ENCODE assay signal across 1 cellular context in the genomic region with DNA sequence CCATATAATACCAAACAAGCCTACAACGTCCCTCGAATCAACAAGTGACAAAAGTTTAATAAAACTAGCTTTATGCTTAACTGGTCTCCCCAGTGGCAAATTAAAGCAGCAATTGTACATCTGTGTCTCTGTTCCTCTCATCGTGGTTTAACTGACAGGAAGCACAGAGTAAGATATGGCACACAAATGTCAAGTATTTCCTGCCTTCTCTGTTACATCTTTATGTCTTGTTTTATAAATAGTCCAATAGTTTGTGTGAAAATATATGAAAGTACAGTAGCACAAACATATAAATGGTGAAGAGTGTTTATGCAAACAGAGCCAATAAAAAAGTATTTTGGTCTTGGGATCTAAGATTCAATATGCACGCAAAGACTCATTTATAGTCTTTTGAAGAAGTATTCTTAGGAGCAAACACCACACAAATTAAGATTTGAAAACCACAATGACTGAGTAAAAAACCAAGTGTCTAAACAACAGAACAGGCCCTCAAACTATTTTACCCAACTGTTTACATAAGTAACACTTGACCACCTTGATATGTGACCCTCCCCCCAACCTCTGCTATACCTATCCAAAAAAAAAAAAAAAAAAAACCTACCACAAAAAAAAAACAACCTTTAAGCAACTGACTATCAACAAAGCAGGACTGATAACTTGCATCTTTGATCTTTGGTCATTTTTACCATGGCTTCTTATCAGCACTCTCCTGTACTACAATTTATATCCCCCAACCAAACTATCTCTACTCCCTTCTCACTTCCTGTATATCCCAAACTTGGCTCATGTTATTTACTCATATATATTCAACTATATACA.
TF ChIP-seq lines count a peak whose summit lies in the region.

No MANE protein-coding gene starts in this region.

TF ChIP-seq in GM23338, 12 proteins besides CTCF, POLR2A, EP300 and RAD21 (continued from another document):
- TF ChIP-seq, protein P1, sequence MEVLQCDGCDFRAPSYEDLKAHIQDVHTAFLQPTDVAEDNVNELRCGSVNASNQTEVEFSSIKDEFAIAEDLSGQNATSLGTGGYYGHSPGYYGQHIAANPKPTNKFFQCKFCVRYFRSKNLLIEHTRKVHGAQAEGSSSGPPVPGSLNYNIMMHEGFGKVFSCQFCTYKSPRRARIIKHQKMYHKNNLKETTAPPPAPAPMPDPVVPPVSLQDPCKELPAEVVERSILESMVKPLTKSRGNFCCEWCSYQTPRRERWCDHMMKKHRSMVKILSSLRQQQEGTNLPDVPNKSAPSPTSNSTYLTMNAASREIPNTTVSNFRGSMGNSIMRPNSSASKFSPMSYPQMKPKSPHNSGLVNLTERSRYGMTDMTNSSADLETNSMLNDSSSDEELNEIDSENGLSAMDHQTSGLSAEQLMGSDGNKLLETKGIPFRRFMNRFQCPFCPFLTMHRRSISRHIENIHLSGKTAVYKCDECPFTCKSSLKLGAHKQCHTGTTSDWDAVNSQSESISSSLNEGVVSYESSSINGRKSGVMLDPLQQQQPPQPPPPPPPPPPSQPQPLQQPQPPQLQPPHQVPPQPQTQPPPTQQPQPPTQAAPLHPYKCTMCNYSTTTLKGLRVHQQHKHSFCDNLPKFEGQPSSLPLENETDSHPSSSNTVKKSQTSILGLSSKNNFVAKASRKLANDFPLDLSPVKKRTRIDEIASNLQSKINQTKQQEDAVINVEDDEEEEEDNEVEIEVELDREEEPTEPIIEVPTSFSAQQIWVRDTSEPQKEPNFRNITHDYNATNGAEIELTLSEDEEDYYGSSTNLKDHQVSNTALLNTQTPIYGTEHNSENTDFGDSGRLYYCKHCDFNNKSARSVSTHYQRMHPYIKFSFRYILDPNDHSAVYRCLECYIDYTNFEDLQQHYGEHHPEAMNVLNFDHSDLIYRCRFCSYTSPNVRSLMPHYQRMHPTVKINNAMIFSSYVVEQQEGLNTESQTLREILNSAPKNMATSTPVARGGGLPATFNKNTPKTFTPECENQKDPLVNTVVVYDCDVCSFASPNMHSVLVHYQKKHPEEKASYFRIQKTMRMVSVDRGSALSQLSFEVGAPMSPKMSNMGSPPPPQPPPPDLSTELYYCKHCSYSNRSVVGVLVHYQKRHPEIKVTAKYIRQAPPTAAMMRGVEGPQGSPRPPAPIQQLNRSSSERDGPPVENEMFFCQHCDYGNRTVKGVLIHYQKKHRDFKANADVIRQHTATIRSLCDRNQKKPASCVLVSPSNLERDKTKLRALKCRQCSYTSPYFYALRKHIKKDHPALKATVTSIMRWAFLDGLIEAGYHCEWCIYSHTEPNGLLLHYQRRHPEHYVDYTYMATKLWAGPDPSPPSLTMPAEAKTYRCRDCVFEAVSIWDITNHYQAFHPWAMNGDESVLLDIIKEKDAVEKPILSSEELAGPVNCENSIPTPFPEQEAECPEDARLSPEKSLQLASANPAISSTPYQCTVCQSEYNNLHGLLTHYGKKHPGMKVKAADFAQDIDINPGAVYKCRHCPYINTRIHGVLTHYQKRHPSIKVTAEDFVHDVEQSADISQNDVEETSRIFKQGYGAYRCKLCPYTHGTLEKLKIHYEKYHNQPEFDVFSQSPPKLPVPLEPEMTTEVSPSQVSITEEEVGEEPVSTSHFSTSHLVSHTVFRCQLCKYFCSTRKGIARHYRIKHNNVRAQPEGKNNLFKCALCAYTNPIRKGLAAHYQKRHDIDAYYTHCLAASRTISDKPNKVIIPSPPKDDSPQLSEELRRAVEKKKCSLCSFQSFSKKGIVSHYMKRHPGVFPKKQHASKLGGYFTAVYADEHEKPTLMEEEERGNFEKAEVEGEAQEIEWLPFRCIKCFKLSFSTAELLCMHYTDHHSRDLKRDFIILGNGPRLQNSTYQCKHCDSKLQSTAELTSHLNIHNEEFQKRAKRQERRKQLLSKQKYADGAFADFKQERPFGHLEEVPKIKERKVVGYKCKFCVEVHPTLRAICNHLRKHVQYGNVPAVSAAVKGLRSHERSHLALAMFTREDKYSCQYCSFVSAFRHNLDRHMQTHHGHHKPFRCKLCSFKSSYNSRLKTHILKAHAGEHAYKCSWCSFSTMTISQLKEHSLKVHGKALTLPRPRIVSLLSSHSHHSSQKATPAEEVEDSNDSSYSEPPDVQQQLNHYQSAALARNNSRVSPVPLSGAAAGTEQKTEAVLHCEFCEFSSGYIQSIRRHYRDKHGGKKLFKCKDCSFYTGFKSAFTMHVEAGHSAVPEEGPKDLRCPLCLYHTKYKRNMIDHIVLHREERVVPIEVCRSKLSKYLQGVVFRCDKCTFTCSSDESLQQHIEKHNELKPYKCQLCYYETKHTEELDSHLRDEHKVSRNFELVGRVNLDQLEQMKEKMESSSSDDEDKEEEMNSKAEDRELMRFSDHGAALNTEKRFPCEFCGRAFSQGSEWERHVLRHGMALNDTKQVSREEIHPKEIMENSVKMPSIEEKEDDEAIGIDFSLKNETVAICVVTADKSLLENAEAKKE (CRISPR knock-in tag; IDR thresholded peaks at IDR 0.05), result no peak
- TF ChIP-seq EZH2 (IDR thresholded peaks at IDR 0.05; ENCODE audit: low read depth, unreplicated experiment) (no peak), ZNF114 (CRISPR knock-in tag; IDR thresholded peaks at IDR 0.05) (no peak)
